Comparison of ENCODE assay signal across 8 cellular contexts in genomic region chr11:66337103-66337899, GRCh38. TPM values are rescaled to one million over a fixed set of nuclear protein-coding genes. Genes with fewer than 3 reads are reported as not detected.
A peak's percentile ranks its signal among the peaks of the same experiment; 100 is the strongest.
DNase-seq lines count a peak whose midpoint lies in the region; ATAC-seq and TF ChIP-seq lines count a peak whose summit lies in the region.

No MANE protein-coding gene starts in this region.

- H3K27me3 ChIP-seq in WERI-Rb-1 (ENCODE audit: insufficient read depth, low read depth, severe bottlenecking): no peaks in the 10 kb centered on the region
- H3K27me3 ChIP-seq in spleen (replicated peaks in 1 of 7): peaks cover 0 to 11% (median 0%) of the 10 kb centered on the region in 7 donors

- WGBS in spleen, 5 donors: 60 to 83% (median 73%) methylated on average over 14 to 18 of the region's 18 CpGs

- intact Hi-C loops in spleen (cut with DNase I; ENCODE audit: low total_unique reads): no loop called here

- no peak overlapping the region for H3K4me3 ChIP-seq in WERI-Rb-1 (ENCODE audit: low read depth, low read length)
- peak overlapping the region in 1 of 8 donors; percentile 75 for H3K4me3 ChIP-seq in spleen

- DNase-seq in NCI-H82 (lab: John Stamatoyannopoulos, UW): peak; percentile 31
- DNase-seq in NCI-H82 treated with DMSO at 0.1 percent for 48 hours (lab: John Stamatoyannopoulos, UW; ENCODE audit: unreplicated experiment): no peak
- DNase-seq in WERI-Rb-1: peak; percentile 86
- DNase-seq in glomerular visceral epithelial cell (ENCODE audit: extremely low spot score): peak; percentile 40
- peak; percentile 74 for DNase-seq in spleen
- DNase-seq in superior temporal gyrus (ENCODE audit: extremely low spot score): no peak
- DNase-seq in NK-92 (lab: John Stamatoyannopoulos, UW; ENCODE audit: unreplicated experiment): no peak

- H3K4me1 ChIP-seq in spleen: peaks cover 11 to 44% (median 33%) of the 10 kb centered on the region in 6 donors

- H3K27ac ChIP-seq in WERI-Rb-1: peak overlapping the region; percentile 85
- peak overlapping the region in 5 of 8 donors; percentile 70 to 85 (median 79) for H3K27ac ChIP-seq in spleen

- TF ChIP-seq CTCF in WERI-Rb-1 (IDR thresholded peaks at IDR 0.05; ENCODE audit: low read depth, low read length): no peak
- no peak for TF ChIP-seq CTCF in spleen (IDR thresholded peaks at IDR 0.05 in 8 of 11, conservative IDR thresholded peaks at IDR 0.05 in 3 of 11)

- H3K36me3 ChIP-seq in WERI-Rb-1 (peaks cover 24% of the 10 kb centered on the region), spleen (peaks cover 7 to 80% (median 61%) of the 10 kb centered on the region in 6 donors)

- no peak for ATAC-seq in HG03097 (IDR thresholded peaks at IDR 0.05; ENCODE audit: low FRiP score, unreplicated experiment)

- TF ChIP-seq POLR2A in spleen (IDR thresholded peaks at IDR 0.05): no peak

- H3K9me3 ChIP-seq in WERI-Rb-1 (ENCODE audit: severe bottlenecking) (no peaks in the 10 kb centered on the region), spleen (no peaks in the 10 kb centered on the region)

RNA-seq across cellular contexts. Expression of gene RIN1, which starts 1.1 kb away (rescaled TPM):
- 10 to 100 TPM in 1 of 7 donors, 1 to 10 TPM in 6; 5.7 to 10.9 (median 8.9) TPM for total RNA-seq in spleen
- polyA plus RNA-seq in spleen: 1 to 10 TPM; 2.3 to 7.8 (median 7.0) TPM

RNA-seq across cellular contexts. Expression of gene BRMS1, which starts 7.6 kb away (rescaled TPM):
- 10 to 100 TPM; 32.3 to 52.5 (median 37.2) TPM for total RNA-seq in spleen
- 10 to 100 TPM; 61.6 to 90.6 (median 83.0) TPM for polyA plus RNA-seq in spleen

RNA-seq across cellular contexts. Expression of gene B4GAT1, which starts 10.1 kb away (rescaled TPM):
- total RNA-seq in spleen: 10 to 100 TPM in 5 of 7 donors, 1 to 10 TPM in 2; 6.3 to 23.4 (median 13.9) TPM
- 1 to 10 TPM; 4.3 to 8.9 (median 8.7) TPM for polyA plus RNA-seq in spleen

RNA-seq across cellular contexts. Expression of gene CD248, which starts 20.5 kb away (rescaled TPM):
- 10 to 100 TPM in 2 of 7 donors, 1 to 10 TPM in 5; 4.7 to 15.7 (median 6.5) TPM for total RNA-seq in spleen
- 1 to 10 TPM; 1.7 to 2.7 (median 2.0) TPM for polyA plus RNA-seq in spleen

RNA-seq across cellular contexts. Expression of gene SLC29A2, which starts 34.3 kb away (rescaled TPM):
- total RNA-seq in spleen: 1 to 10 TPM; 1.9 to 5.0 (median 4.0) TPM
- polyA plus RNA-seq in spleen: 1 to 10 TPM; 4.8 to 8.4 (median 7.4) TPM

Comparison
In these comparisons a context has a peak if more than half of its experiments do, and no peak if none do; other contexts are left out.
1. DNase-seq: peak in NCI-H82 (single experiment), WERI-Rb-1 (single experiment), glomerular visceral epithelial cell (single experiment) and spleen (single experiment); none in NCI-H82 treated with DMSO at 0.1 percent for 48 hours (single experiment), superior temporal gyrus (single experiment) and NK-92 (single experiment).